In genomic region chr13:38369058-38369457, GRCh38 we compare ENCODE assay signal across 1 cellular context.
A peak's percentile ranks its signal among the peaks of the same experiment; 100 is the strongest.
TF ChIP-seq lines count a peak whose summit lies in the region.

No MANE protein-coding gene starts in this region.

TF ChIP-seq in K562, 482 proteins besides CTCF, POLR2A, EP300 and RAD21 (continued from another document):
- TF ChIP-seq KDM1A (IDR thresholded peaks at IDR 0.05) (0 out of 4 replicates have a peak, but pooled peaks have one; percentile 21 to 23), MCM3 (IDR thresholded peaks at IDR 0.05) (no peak), TAL1 (IDR thresholded peaks at IDR 0.05) (0 out of 2 replicates have a peak, but pooled peaks have one; percentile 11), CBFA2T2 (conservative IDR thresholded peaks at IDR 0.05) (peak; percentile 32; the same call in 1 of the 2 replicates), SMAD2 (IDR thresholded peaks at IDR 0.05; ENCODE audit: low read depth, low read length) (no peak), ARID1B (IDR thresholded peaks at IDR 0.05) (0 out of 2 replicates have a peak, but pooled peaks have one; percentile 32), ZNF586 (CRISPR knock-in tag; conservative IDR thresholded peaks at IDR 0.05) (no peak), NFATC3 (IDR thresholded peaks at IDR 0.05) (no peak), MEIS2 (IDR thresholded peaks at IDR 0.05; ENCODE audit: partially characterized antibody) (peak; percentile 82), PKNOX1 (IDR thresholded peaks at IDR 0.05) (0 out of 2 replicates have a peak, but pooled peaks have one; percentile 11), CBFA2T3 (IDR thresholded peaks at IDR 0.05) (peak; percentile 55), ZBTB17 (CRISPR knock-in tag; IDR thresholded peaks at IDR 0.05) (no peak), HMG20B (CRISPR knock-in tag; IDR thresholded peaks at IDR 0.05) (no peak)
- TF ChIP-seq, protein P1, sequence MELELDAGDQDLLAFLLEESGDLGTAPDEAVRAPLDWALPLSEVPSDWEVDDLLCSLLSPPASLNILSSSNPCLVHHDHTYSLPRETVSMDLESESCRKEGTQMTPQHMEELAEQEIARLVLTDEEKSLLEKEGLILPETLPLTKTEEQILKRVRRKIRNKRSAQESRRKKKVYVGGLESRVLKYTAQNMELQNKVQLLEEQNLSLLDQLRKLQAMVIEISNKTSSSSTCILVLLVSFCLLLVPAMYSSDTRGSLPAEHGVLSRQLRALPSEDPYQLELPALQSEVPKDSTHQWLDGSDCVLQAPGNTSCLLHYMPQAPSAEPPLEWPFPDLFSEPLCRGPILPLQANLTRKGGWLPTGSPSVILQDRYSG (tag; conservative IDR thresholded peaks at IDR 0.05; ENCODE audit: low read depth): no peak
